In the genomic region with DNA sequence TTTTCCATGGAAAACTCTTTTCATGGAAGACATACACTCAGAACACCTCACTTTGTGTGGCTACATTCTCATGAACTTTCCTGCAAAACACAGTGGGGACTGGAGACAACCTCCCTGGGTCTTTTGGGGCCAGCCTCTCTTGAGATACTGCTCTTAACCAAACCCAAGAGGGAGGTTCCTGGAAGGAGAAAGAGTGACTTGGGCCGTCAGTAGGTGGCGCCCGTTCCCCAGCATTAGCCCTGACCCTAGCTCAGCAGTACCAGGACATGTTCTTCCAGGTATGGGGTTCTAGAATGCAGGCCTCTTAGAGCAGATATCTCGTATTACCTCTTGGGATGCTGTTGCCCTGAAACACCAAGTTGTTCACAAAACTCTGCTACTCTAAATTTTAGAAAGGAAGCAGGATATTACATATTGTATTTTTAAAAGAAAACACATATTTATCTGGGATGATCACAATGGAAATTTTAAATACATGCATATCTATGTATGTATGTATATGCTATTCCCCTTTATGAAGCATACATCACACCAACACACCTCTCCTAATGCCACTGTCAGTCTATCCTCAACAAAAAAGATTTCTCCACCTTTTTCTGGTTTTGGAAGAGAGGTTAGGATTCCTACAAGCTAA, we compare ENCODE assay signal across 8 cellular contexts. TPM values are rescaled to one million over a fixed set of nuclear protein-coding genes. Genes with fewer than 3 reads are reported as not detected.
A peak's percentile ranks its signal among the peaks of the same experiment; 100 is the strongest.
DNase-seq lines count a peak whose midpoint lies in the region; ATAC-seq lines count a peak whose summit lies in the region.

No MANE protein-coding gene starts in this region.

- intact Hi-C loops in posterior vena cava (cut with DNase I) = loop anchor here (2.0 to 10.0 kb wide), 2 partner anchors 49 to 51 kb away; no protein-coding TSS in a partner anchor

- peak; percentile 88 for DNase-seq in ELF-1 (ENCODE audit: low read depth, low spot score)
- peak; percentile 91 for DNase-seq in Karpas-422
- DNase-seq in RPMI8226 = peak; percentile 69
- DNase-seq in activated T-helper 9 cell treated with anti-CD3 and anti-CD28 coated beads, Interleukin-2, amount 50 U/mL, for 16 hours (ENCODE audit: low read depth) = peak; percentile 51
- DNase-seq in globus pallidus (ENCODE audit: low spot score) = peak; percentile 72
- peak; percentile 93 for DNase-seq in posterior vena cava (ENCODE audit: low spot score)
- no peak for DNase-seq in epidermal melanocyte (ENCODE audit: insufficient read length, low spot score)

- no peaks in the 10 kb centered on the region for H3K27me3 ChIP-seq in Karpas-422 (ENCODE audit: low read length)

- H3K4me2 ChIP-seq in Karpas-422 (ENCODE audit: low read depth, low read length, poor library complexity, severe bottlenecking) = no peak overlapping the region

- no peaks in the 10 kb centered on the region for H4K20me1 ChIP-seq in Karpas-422 (ENCODE audit: insufficient read depth, low read depth, low read length)

- peak; percentile 90 for ATAC-seq in GM21723 (IDR thresholded peaks at IDR 0.05; ENCODE audit: unreplicated experiment)

- H3K4me3 ChIP-seq in Karpas-422 (ENCODE audit: low read length) = no peak overlapping the region

- no peak overlapping the region for H2AFZ ChIP-seq in Karpas-422 (ENCODE audit: low read length)

- no peaks in the 10 kb centered on the region for H3K4me1 ChIP-seq in Karpas-422 (ENCODE audit: low read length)

- H3K9me3 ChIP-seq in Karpas-422 (ENCODE audit: low read length) = no peaks in the 10 kb centered on the region

- no peak overlapping the region for H3K27ac ChIP-seq in Karpas-422 (ENCODE audit: low read length)

- no peaks in the 10 kb centered on the region for H3K36me3 ChIP-seq in Karpas-422 (ENCODE audit: insufficient read depth, low read length)

- no peaks in the 10 kb centered on the region for H3K79me2 ChIP-seq in Karpas-422 (ENCODE audit: low read length)

- H3K9ac ChIP-seq in Karpas-422 (ENCODE audit: low read length) = no peak overlapping the region

- no peaks in the 10 kb centered on the region for H3K9me2 ChIP-seq in Karpas-422 (replicated peaks; ENCODE audit: insufficient read depth, low read length)

RNA-seq across cellular contexts. Expression of a gene that starts 15.8 kb away (rescaled TPM):
- total RNA-seq in Karpas-422 (2014; rRNA removed; shearing (Covaris generic); ENCODE audit: low replicate concordance) = not detected in 2 replicates
- 10 to 100 TPM; 32.2 to 53.1 TPM for total RNA-seq in posterior vena cava

Comparison
In these comparisons a context has a peak if more than half of its experiments do, and no peak if none do; other contexts are left out.
1. RNA of a gene that starts 15.8 kb away (total RNA-seq): 32.2 to 53.1 TPM in posterior vena cava; not detected in Karpas-422; every median in the first group is over 10 times any median in the second.